In genomic region chr9:130731355-130731754, GRCh38 we compare ENCODE assay signal across 18 cellular contexts. TPM values are rescaled to one million over a fixed set of nuclear protein-coding genes. Genes with fewer than 3 reads are reported as not detected.
DNase-seq lines count a peak whose midpoint lies in the region; ATAC-seq, FAIRE-seq and TF ChIP-seq lines count a peak whose summit lies in the region.
"Had no signal": no experiment of that assay in that cellular context is flagged by ENCODE, and none has a peak within 500 bp of the region (broad histone marks: within the 10 kb centered on the region; RNA-seq: fewer than 3 reads in every experiment).

No MANE protein-coding gene starts in this region.

- H3K4me3 Mint-ChIP-seq in WTC11 = no peak overlapping the region
- no peak overlapping the region for H3K4me3 Mint-ChIP-seq in osteocyte (ENCODE audit: unreplicated experiment)

- H3K36me3 Mint-ChIP-seq in WTC11 (peaks cover 7% of the 10 kb centered on the region), osteocyte (ENCODE audit: unreplicated experiment) (peaks cover 6% of the 10 kb centered on the region)

- peaks cover 23% of the 10 kb centered on the region for H3K4me1 Mint-ChIP-seq in WTC11
- H3K4me1 Mint-ChIP-seq in osteocyte (ENCODE audit: unreplicated experiment) = peaks cover 34% of the 10 kb centered on the region

- POLR2A ChIA-PET in WTC11 (lab: Charles Lee) = no interaction called here

- CTCF ChIA-PET in WTC11 (lab: Charles Lee) = interaction anchor here (0.6 to 1.9 kb wide), 9 partner anchors 17 to 135 kb away, joined by 3 to 14 read pairs (median 5); no protein-coding TSS in a partner anchor

- H3K9me3 Mint-ChIP-seq in WTC11 (peaks cover 5% of the 10 kb centered on the region), osteocyte (ENCODE audit: unreplicated experiment) (no peaks in the 10 kb centered on the region)

- peak overlapping the region; percentile 61 for H3K27ac Mint-ChIP-seq in WTC11
- H3K27ac Mint-ChIP-seq in osteocyte (ENCODE audit: unreplicated experiment) = peak overlapping the region; percentile 1

- DNase-seq in LNCaP clone FGC (ENCODE audit: low read depth) (peak; percentile 65), NCI-H2081 treated with DMSO at 0.1 percent for 48 hours (lab: John Stamatoyannopoulos, UW) (peak; percentile 92), WTC11 (ENCODE audit: low spot score) (no peak), osteocyte (ENCODE audit: extremely low spot score, unreplicated experiment) (no peak), islet precursor cell (no peak), frontal cortex (ENCODE audit: low spot score in 2 of 2) (no peak)
- no peak for DNase-seq in activated effector memory CD4-positive, alpha-beta T cell treated with Interleukin-2 at 50 U/mL for 16 hours
- DNase-seq: KG1, NCI-H187 treated with DMSO at 0.1 percent for 48 hours, PC-9, psoas muscle, SW 1271 had no signal

- H3K27me3 Mint-ChIP-seq in WTC11 (ENCODE audit: low read depth) = no peaks in the 10 kb centered on the region
- H3K27me3 Mint-ChIP-seq in osteocyte (ENCODE audit: unreplicated experiment) = no peaks in the 10 kb centered on the region

- FAIRE-seq in frontal cortex (lab: Jason Lieb, UNC) = no peak
- FAIRE-seq: astrocyte, colon, GM12878 had no signal

- no peak for ATAC-seq in WTC11
- no peak for ATAC-seq in GM18870 (IDR thresholded peaks at IDR 0.05; ENCODE audit: unreplicated experiment)
- ATAC-seq: GM12878, psoas muscle had no signal

- TF ChIP-seq CTCF in LNCaP clone FGC (IDR thresholded peaks at IDR 0.05; ENCODE audit: control insufficient read depth, extremely low read depth, insufficient read depth) (no peak), WTC11 (IDR thresholded peaks at IDR 0.05) (no peak), osteocyte (IDR thresholded peaks at IDR 0.05) (no peak)

- no peak overlapping the region for H3K4me3 ChIP-seq in LNCaP clone FGC (ENCODE audit: low read depth, low read length)
- H3K4me3 ChIP-seq: BLaER1 treated with 17β-estradiol and CSF1 and Interleukin-3, amounts not matched to agents 10 nM and 100 nM; GM12878; hepatocyte; PC-9; psoas muscle had no signal

TF ChIP-seq in WTC11, 78 proteins besides CTCF, POLR2A, EP300 and RAD21:
- TF ChIP-seq ZBTB43 (CRISPR knock-in tag; IDR thresholded peaks at IDR 0.05) (no peak), ZMAT4 (CRISPR knock-in tag; IDR thresholded peaks at IDR 0.05) (no peak), GABPB1 (CRISPR knock-in tag; IDR thresholded peaks at IDR 0.05) (no peak), ZNF512 (CRISPR knock-in tag; IDR thresholded peaks at IDR 0.05; ENCODE audit: borderline replicate concordance) (no peak), JUN (CRISPR knock-in tag; IDR thresholded peaks at IDR 0.05) (no peak), AR (CRISPR knock-in tag; IDR thresholded peaks at IDR 0.05) (no peak), ZNF532 (CRISPR knock-in tag; IDR thresholded peaks at IDR 0.05; ENCODE audit: borderline replicate concordance) (no peak)

RNA-seq across cellular contexts. Expression of gene EXOSC2, which starts 37.8 kb away (rescaled TPM):
- 76.1 to 80.3 TPM (median 79.2 TPM) in 3 replicates for total RNA-seq in WTC11 (2021)
- total RNA-seq in osteocyte = 26.1 and 26.2 TPM in 2 replicates
- 48.5 TPM for total RNA-seq in frontal cortex

Comparison
In these comparisons a context has a peak if more than half of its experiments do, and no peak if none do; other contexts are left out.
1. DNase-seq: peak in LNCaP clone FGC (single experiment) and NCI-H2081 treated with DMSO at 0.1 percent for 48 hours (single experiment); none in WTC11 (single experiment), osteocyte (single experiment), islet precursor cell (single experiment), activated effector memory CD4-positive, alpha-beta T cell treated with Interleukin-2 at 50 U/mL for 16 hours (single experiment) and frontal cortex (0 of 2).